ENCODE assay signal across 11 cellular contexts in the genomic region with DNA sequence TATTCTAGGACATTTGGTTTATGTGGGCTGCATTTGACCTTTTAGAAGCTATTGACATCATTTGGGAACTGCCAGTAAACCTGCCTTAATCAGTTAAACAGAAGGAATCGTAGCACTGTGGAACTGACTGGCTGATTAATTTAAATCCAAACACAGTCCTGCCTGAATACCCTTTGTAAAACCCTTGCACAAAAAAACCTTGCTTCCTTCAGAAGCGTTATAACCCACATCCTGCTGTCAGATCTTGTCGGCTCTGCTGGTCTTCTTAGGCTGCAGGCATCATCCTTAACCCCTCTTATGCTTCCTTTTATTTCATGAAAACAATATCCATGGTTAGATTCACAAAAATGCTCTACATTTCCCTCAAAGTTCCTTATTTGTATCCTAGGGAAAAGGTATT. TPM values are rescaled to one million over a fixed set of nuclear protein-coding genes. Genes with fewer than 3 reads are reported as not detected.
DNase-seq lines count a peak whose midpoint lies in the region; ATAC-seq and TF ChIP-seq lines count a peak whose summit lies in the region.
"Had no signal": no experiment of that assay in that cellular context is flagged by ENCODE, and none has a peak within 500 bp of the region (broad histone marks: within the 10 kb centered on the region; RNA-seq: fewer than 3 reads in every experiment).

No MANE protein-coding gene starts in this region.

- H3K27ac Mint-ChIP-seq in activated naive CD4-positive, alpha-beta T cell treated with anti-CD3 and anti-CD28 coated beads, Interleukin-2, amount 50 U/mL, for 72 hours = no peak overlapping the region
- H3K27ac Mint-ChIP-seq in stimulated activated naive B cell treated with anti-CD40 and anti-IgM and Interleukin-4, amounts not matched to agents 10 μg/mL and 1 μg/mL and 100 μg/mL, for 72 hours = no peak overlapping the region
- H3K27ac Mint-ChIP-seq: B cell had no signal

- TF ChIP-seq POLR2A in heart left ventricle (IDR thresholded peaks at IDR 0.05) = no peak

- H3K27ac ChIP-seq in heart left ventricle = peak overlapping the region in 7 of 12 donors; percentile 5 to 69 (median 47)
- no peak overlapping the region for H3K27ac ChIP-seq in coronary artery
- H3K27ac ChIP-seq: SJCRH30 had no signal

- TF ChIP-seq CTCF in heart left ventricle (IDR thresholded peaks at IDR 0.05) (no peak), coronary artery (IDR thresholded peaks at IDR 0.05) (no peak)

- H3K9me3 ChIP-seq in heart left ventricle = no peaks in the 10 kb centered on the region
- H3K9me3 ChIP-seq: SJCRH30 had no signal

- H3K4me1 Mint-ChIP-seq in stimulated activated naive B cell treated with anti-CD40 and anti-IgM and Interleukin-4, amounts not matched to agents 10 μg/mL and 1 μg/mL and 100 μg/mL, for 72 hours = peaks cover 7 to 28% of the 10 kb centered on the region in 2 donors

- peaks cover 16 to 57% (median 37%) of the 10 kb centered on the region in 12 donors for H3K4me1 ChIP-seq in heart left ventricle

- WGBS in heart left ventricle, 4 donors = 14 to 23% (median 20%) methylated on average over 3 of the region's 3 CpGs

- no peaks in the 10 kb centered on the region for H3K27me3 ChIP-seq in heart left ventricle
- H3K27me3 ChIP-seq: SJCRH30 had no signal

- H3K9me3 Mint-ChIP-seq in activated naive CD4-positive, alpha-beta T cell treated with anti-CD3 and anti-CD28 coated beads, Interleukin-2, amount 50 U/mL, for 72 hours = no peaks in the 10 kb centered on the region
- no peaks in the 10 kb centered on the region for H3K9me3 Mint-ChIP-seq in stimulated activated naive B cell treated with anti-CD40 and anti-IgM and Interleukin-4, amounts not matched to agents 10 μg/mL and 1 μg/mL and 100 μg/mL, for 72 hours

- H3K36me3 Mint-ChIP-seq in activated naive CD4-positive, alpha-beta T cell treated with anti-CD3 and anti-CD28 coated beads, Interleukin-2, amount 50 U/mL, for 72 hours = peaks cover 0 to 4% of the 10 kb centered on the region in 2 donors
- peaks cover 0 to 4% of the 10 kb centered on the region in 2 donors for H3K36me3 Mint-ChIP-seq in stimulated activated naive B cell treated with anti-CD40 and anti-IgM and Interleukin-4, amounts not matched to agents 10 μg/mL and 1 μg/mL and 100 μg/mL, for 72 hours

- no peaks in the 10 kb centered on the region for H3K36me3 ChIP-seq in heart left ventricle
- H3K36me3 ChIP-seq: SJCRH30 had no signal

- ATAC-seq in heart left ventricle (no peak), Right ventricle myocardium superior (ENCODE audit: poor library complexity) (no peak), HG03378 (IDR thresholded peaks at IDR 0.05; ENCODE audit: unreplicated experiment) (peak; percentile 66), GM21447 (IDR thresholded peaks at IDR 0.05; ENCODE audit: unreplicated experiment) (no peak), HG03280 (IDR thresholded peaks at IDR 0.05; ENCODE audit: unreplicated experiment) (no peak)
- peak; percentile 44 to 70 for ATAC-seq in activated naive CD4-positive, alpha-beta T cell treated with anti-CD3 and anti-CD28 coated beads, Interleukin-2, amount 50 U/mL, for 72 hours
- peak; percentile 73 to 82 for ATAC-seq in stimulated activated naive B cell treated with anti-CD40 and anti-IgM and Interleukin-4, amounts not matched to agents 10 μg/mL and 1 μg/mL and 100 μg/mL, for 72 hours (replicated peaks)

- intact Hi-C loops in heart left ventricle (cut with DNase I) (no loop called here), Right ventricle myocardium superior (cut with DNase I) (no loop called here)

- no peak for DNase-seq in heart left ventricle
- DNase-seq in Right ventricle myocardium superior = no peak
- no peak for DNase-seq in activated naive CD4-positive, alpha-beta T cell treated with anti-CD3 and anti-CD28 coated beads, Interleukin-2, amount 50 U/mL, for 72 hours (ENCODE audit: low spot score in 2 of 2)
- no peak for DNase-seq in stimulated activated naive B cell treated with anti-CD40 and anti-IgM and Interleukin-4, amounts not matched to agents 10 μg/mL and 1 μg/mL and 100 μg/mL, for 72 hours
- DNase-seq in coronary artery (ENCODE audit: low spot score) = no peak
- DNase-seq: SJCRH30 had no signal

- H3K4me3 Mint-ChIP-seq in stimulated activated naive B cell treated with anti-CD40 and anti-IgM and Interleukin-4, amounts not matched to agents 10 μg/mL and 1 μg/mL and 100 μg/mL, for 72 hours = no peak overlapping the region
- H3K4me3 Mint-ChIP-seq: B cell had no signal

- H3K4me3 ChIP-seq in heart left ventricle (no peak overlapping the region), coronary artery (no peak overlapping the region)
- H3K4me3 ChIP-seq: lung, SJCRH30 had no signal

- H3K27me3 Mint-ChIP-seq in stimulated activated naive B cell treated with anti-CD40 and anti-IgM and Interleukin-4, amounts not matched to agents 10 μg/mL and 1 μg/mL and 100 μg/mL, for 72 hours = no peaks in the 10 kb centered on the region
- H3K27me3 Mint-ChIP-seq: B cell had no signal

RNA-seq across cellular contexts. Expression of a gene that starts 46.3 kb away (rescaled TPM):
- total RNA-seq in heart left ventricle = 1,000 to 10,000 TPM in 6 of 9 donors, 100 to 1,000 TPM in 3; 578 to 1,548 (median 1,139) TPM
- 100 to 1,000 TPM; 569 to 590 TPM for polyA plus RNA-seq in heart left ventricle
- total RNA-seq in Right ventricle myocardium superior = 859 TPM
- 10 to 100 TPM; 14.2 to 88.0 TPM for total RNA-seq in activated naive CD4-positive, alpha-beta T cell treated with anti-CD3 and anti-CD28 coated beads, Interleukin-2, amount 50 U/mL, for 72 hours

Comparison
In these comparisons a context has a peak if more than half of its experiments do, and no peak if none do; other contexts are left out.
1. ATAC-seq: peak in HG03378 (single experiment), activated naive CD4-positive, alpha-beta T cell treated with anti-CD3 and anti-CD28 coated beads, Interleukin-2, amount 50 U/mL, for 72 hours (2 of 2) and stimulated activated naive B cell treated with anti-CD40 and anti-IgM and Interleukin-4, amounts not matched to agents 10 μg/mL and 1 μg/mL and 100 μg/mL, for 72 hours (2 of 2); none in heart left ventricle (0 of 4), Right ventricle myocardium superior (single experiment), GM21447 (single experiment) and HG03280 (single experiment).
2. H3K27ac ChIP-seq: peak in heart left ventricle (7 of 12); none in coronary artery (0 of 2).